9 cellular contexts compared by ENCODE assay signal in the genomic region with DNA sequence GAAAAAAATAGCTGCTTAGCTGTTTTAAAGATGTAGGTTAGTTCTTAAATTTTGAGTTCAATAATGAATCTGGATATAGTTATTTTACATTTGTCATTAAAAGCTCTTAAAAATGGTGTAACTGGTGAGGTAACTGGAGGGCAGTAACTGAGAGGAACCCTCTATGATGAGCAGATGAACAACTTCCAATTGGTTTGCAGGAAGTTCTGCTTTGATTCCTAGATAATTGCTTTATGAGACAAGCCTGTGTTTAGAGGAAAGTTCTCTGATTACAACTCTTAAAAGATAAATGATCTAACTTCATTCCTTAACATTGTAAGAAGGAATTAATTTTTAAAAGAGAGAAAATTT. TPM values are rescaled to one million over a fixed set of nuclear protein-coding genes. Genes with fewer than 3 reads are reported as not detected.
DNase-seq lines count a peak whose midpoint lies in the region; ATAC-seq and TF ChIP-seq lines count a peak whose summit lies in the region.
"Had no signal": no experiment of that assay in that cellular context is flagged by ENCODE, and none has a peak within 500 bp of the region (broad histone marks: within the 10 kb centered on the region; RNA-seq: fewer than 3 reads in every experiment).

No MANE protein-coding gene starts in this region.

- no peak overlapping the region for H2AFZ ChIP-seq in fibroblast of lung (ENCODE audit: low read length)

- TF ChIP-seq CTCF in fibroblast of lung (conservative IDR thresholded peaks at IDR 0.05 in 1 of 2, IDR thresholded peaks at IDR 0.05 in 1 of 2; ENCODE audit: low read depth in 1 of 2, low read length in 2 of 2) = no peak

- H3K27me3 Mint-ChIP-seq in activated CD4-positive, alpha-beta T cell treated with anti-CD3 and anti-CD28 coated beads, Interleukin-2, amount 10 ng/mL, durations not matched to agents 7 days and 5 days = no peaks in the 10 kb centered on the region
- H3K27me3 Mint-ChIP-seq in activated CD4-positive, alpha-beta memory T cell treated with anti-CD3 and anti-CD28 coated beads for 36 hours = no peaks in the 10 kb centered on the region
- H3K27me3 Mint-ChIP-seq in stimulated activated naive CD8-positive, alpha-beta T cell treated with anti-CD3 and anti-CD28 coated beads, Interleukin-15, amount 100 ng/mL, for 72 hours = no peaks in the 10 kb centered on the region

- H3K9ac ChIP-seq in fibroblast of lung (ENCODE audit: insufficient read depth, low read length) = no peak overlapping the region

- DNase-seq in activated CD4-positive, alpha-beta T cell treated with anti-CD3 and anti-CD28 coated beads, Interleukin-2, amount 10 ng/mL, durations not matched to agents 7 days and 5 days = no peak
- no peak for DNase-seq in activated CD4-positive, alpha-beta T cell treated with anti-CD3 and anti-CD28 coated beads for 1 hour
- DNase-seq in activated CD4-positive, alpha-beta memory T cell treated with anti-CD3 and anti-CD28 coated beads for 36 hours = no peak
- no peak for DNase-seq in fibroblast of lung (ENCODE audit: low read depth in 2 of 2)
- DNase-seq in stimulated activated naive CD8-positive, alpha-beta T cell treated with anti-CD3 and anti-CD28 coated beads, Interleukin-15, amount 100 ng/mL, for 72 hours = no peak
- no peak for DNase-seq in DMS 273 (lab: John Stamatoyannopoulos, UW; ENCODE audit: unreplicated experiment)
- DNase-seq: NCI-H1436 treated with DMSO at 0.1 percent for 48 hours had no signal

- H3K27ac Mint-ChIP-seq in activated CD4-positive, alpha-beta T cell treated with anti-CD3 and anti-CD28 coated beads, Interleukin-2, amount 10 ng/mL, durations not matched to agents 7 days and 5 days = peak overlapping the region; percentile 93
- H3K27ac Mint-ChIP-seq in activated CD4-positive, alpha-beta memory T cell treated with anti-CD3 and anti-CD28 coated beads for 36 hours = peak overlapping the region; percentile 86
- H3K27ac Mint-ChIP-seq in stimulated activated naive CD8-positive, alpha-beta T cell treated with anti-CD3 and anti-CD28 coated beads, Interleukin-15, amount 100 ng/mL, for 72 hours = peak overlapping the region; percentile 85 to 89

- POLR2A ChIA-PET in activated CD4-positive, alpha-beta T cell treated with anti-CD3 and anti-CD28 coated beads, Interleukin-2, amount 10 ng/mL, durations not matched to agents 7 days and 5 days (lab: Charles Lee) = no interaction called here
- POLR2A ChIA-PET in activated CD4-positive, alpha-beta memory T cell treated with anti-CD3 and anti-CD28 coated beads for 36 hours (lab: Charles Lee) = interaction anchor here (0.9 to 2.2 kb wide), 6 partner anchors 9 to 257 kb away, joined by 3 to 11 read pairs (median 6); a partner anchor contains a TSS

- H3K79me2 ChIP-seq in fibroblast of lung (ENCODE audit: control insufficient read depth, insufficient read depth, low read length) = no peaks in the 10 kb centered on the region

- no peaks in the 10 kb centered on the region for H3K9me3 Mint-ChIP-seq in activated CD4-positive, alpha-beta T cell treated with anti-CD3 and anti-CD28 coated beads, Interleukin-2, amount 10 ng/mL, durations not matched to agents 7 days and 5 days
- H3K9me3 Mint-ChIP-seq in activated CD4-positive, alpha-beta memory T cell treated with anti-CD3 and anti-CD28 coated beads for 36 hours = no peaks in the 10 kb centered on the region
- no peaks in the 10 kb centered on the region for H3K9me3 Mint-ChIP-seq in stimulated activated naive CD8-positive, alpha-beta T cell treated with anti-CD3 and anti-CD28 coated beads, Interleukin-15, amount 100 ng/mL, for 72 hours

- H3K27ac ChIP-seq in fibroblast of lung (ENCODE audit: insufficient read depth, low read length) = no peak overlapping the region

- no peak overlapping the region for H3K4me3 ChIP-seq in fibroblast of lung (replicated peaks in 1 of 4; ENCODE audit: control extremely low read depth in 1 of 4, insufficient read depth in 1 of 4, low read depth in 3 of 4, low read length in 4 of 4)

- H3K4me1 Mint-ChIP-seq in activated CD4-positive, alpha-beta T cell treated with anti-CD3 and anti-CD28 coated beads, Interleukin-2, amount 10 ng/mL, durations not matched to agents 7 days and 5 days = peaks cover 63% of the 10 kb centered on the region
- peaks cover 72% of the 10 kb centered on the region for H3K4me1 Mint-ChIP-seq in activated CD4-positive, alpha-beta memory T cell treated with anti-CD3 and anti-CD28 coated beads for 36 hours (ENCODE audit: low read depth)
- peaks cover 86% of the 10 kb centered on the region for H3K4me1 Mint-ChIP-seq in stimulated activated naive CD8-positive, alpha-beta T cell treated with anti-CD3 and anti-CD28 coated beads, Interleukin-15, amount 100 ng/mL, for 72 hours

- intact Hi-C loops in activated CD4-positive, alpha-beta memory T cell treated with anti-CD3 and anti-CD28 coated beads for 36 hours (cut with micrococcal nuclease) = loop anchor here (1.0 to 10.0 kb wide), 6 partner anchors 8 to 405 kb away; a partner anchor contains a TSS

- CTCF ChIA-PET in activated CD4-positive, alpha-beta T cell treated with anti-CD3 and anti-CD28 coated beads, Interleukin-2, amount 10 ng/mL, durations not matched to agents 7 days and 5 days (lab: Charles Lee) = interaction anchor here (0.6 to 1.4 kb wide), 2 partner anchors 228 to 758 kb away, joined by 3 read pairs; no protein-coding TSS in a partner anchor
- CTCF ChIA-PET in activated CD4-positive, alpha-beta memory T cell treated with anti-CD3 and anti-CD28 coated beads for 36 hours (lab: Charles Lee) = interaction anchor here (1.4 to 3.3 kb wide), 5 partner anchors 9 to 446 kb away, joined by 4 to 23 read pairs (median 12); a partner anchor contains a TSS

- H3K36me3 ChIP-seq in fibroblast of lung (ENCODE audit: control insufficient read depth, insufficient read depth, low read length) = no peaks in the 10 kb centered on the region

- no peaks in the 10 kb centered on the region for H3K27me3 ChIP-seq in fibroblast of lung (ENCODE audit: control insufficient read depth, insufficient read depth, low read length)

- peak; percentile 22 for ATAC-seq in stimulated activated naive CD8-positive, alpha-beta T cell treated with anti-CD3 and anti-CD28 coated beads, Interleukin-15, amount 100 ng/mL, for 72 hours
- ATAC-seq in GM19328 (IDR thresholded peaks at IDR 0.05; ENCODE audit: unreplicated experiment) (no peak), GM18858 (IDR thresholded peaks at IDR 0.05; ENCODE audit: unreplicated experiment) (no peak)

- peak overlapping the region; percentile 70 for H3K4me3 Mint-ChIP-seq in activated CD4-positive, alpha-beta T cell treated with anti-CD3 and anti-CD28 coated beads, Interleukin-2, amount 10 ng/mL, durations not matched to agents 7 days and 5 days
- peak overlapping the region; percentile 46 for H3K4me3 Mint-ChIP-seq in activated CD4-positive, alpha-beta memory T cell treated with anti-CD3 and anti-CD28 coated beads for 36 hours
- peak overlapping the region; percentile 72 to 73 for H3K4me3 Mint-ChIP-seq in stimulated activated naive CD8-positive, alpha-beta T cell treated with anti-CD3 and anti-CD28 coated beads, Interleukin-15, amount 100 ng/mL, for 72 hours

- H3K36me3 Mint-ChIP-seq in activated CD4-positive, alpha-beta T cell treated with anti-CD3 and anti-CD28 coated beads, Interleukin-2, amount 10 ng/mL, durations not matched to agents 7 days and 5 days (ENCODE audit: low read depth) = peaks cover 50% of the 10 kb centered on the region
- H3K36me3 Mint-ChIP-seq in activated CD4-positive, alpha-beta memory T cell treated with anti-CD3 and anti-CD28 coated beads for 36 hours = peaks cover 40% of the 10 kb centered on the region

- H3K9me3 ChIP-seq in fibroblast of lung (ENCODE audit: control insufficient read depth, insufficient read depth, low read depth, low read length) = no peaks in the 10 kb centered on the region

- peaks cover 5% of the 10 kb centered on the region for H3K4me1 ChIP-seq in fibroblast of lung (ENCODE audit: control insufficient read depth, extremely low read depth, insufficient read depth, low read length)

- H3K4me2 ChIP-seq in fibroblast of lung (ENCODE audit: extremely low read depth, insufficient read depth, low read length) = peak overlapping the region; percentile 27

- H4K20me1 ChIP-seq in fibroblast of lung (ENCODE audit: control insufficient read depth, extremely low read depth, insufficient read depth, low read length) = peaks cover 2% of the 10 kb centered on the region

RNA-seq across cellular contexts. Expression of a gene that starts 8.5 kb away (rescaled TPM):
- 10 to 100 TPM; 16.9 to 18.1 TPM for total RNA-seq in activated CD4-positive, alpha-beta T cell treated with anti-CD3 and anti-CD28 coated beads, Interleukin-2, amount 10 ng/mL, durations not matched to agents 7 days and 5 days
- total RNA-seq in activated CD4-positive, alpha-beta memory T cell treated with anti-CD3 and anti-CD28 coated beads for 36 hours = 10 to 100 TPM; 11.4 TPM
- 2.5 and 4.6 TPM in 2 replicates for total RNA-seq in fibroblast of lung
- polyA plus RNA-seq in fibroblast of lung = 5.2 and 7.6 TPM in 2 replicates
- 3.0 and 4.6 TPM in 2 replicates for polyA plus RNA-seq in fibroblast of lung (2012)
- 4.3 and 9.5 TPM in 2 replicates for polyA minus RNA-seq in fibroblast of lung (ENCODE audit: low replicate concordance)
